In the genomic region with DNA sequence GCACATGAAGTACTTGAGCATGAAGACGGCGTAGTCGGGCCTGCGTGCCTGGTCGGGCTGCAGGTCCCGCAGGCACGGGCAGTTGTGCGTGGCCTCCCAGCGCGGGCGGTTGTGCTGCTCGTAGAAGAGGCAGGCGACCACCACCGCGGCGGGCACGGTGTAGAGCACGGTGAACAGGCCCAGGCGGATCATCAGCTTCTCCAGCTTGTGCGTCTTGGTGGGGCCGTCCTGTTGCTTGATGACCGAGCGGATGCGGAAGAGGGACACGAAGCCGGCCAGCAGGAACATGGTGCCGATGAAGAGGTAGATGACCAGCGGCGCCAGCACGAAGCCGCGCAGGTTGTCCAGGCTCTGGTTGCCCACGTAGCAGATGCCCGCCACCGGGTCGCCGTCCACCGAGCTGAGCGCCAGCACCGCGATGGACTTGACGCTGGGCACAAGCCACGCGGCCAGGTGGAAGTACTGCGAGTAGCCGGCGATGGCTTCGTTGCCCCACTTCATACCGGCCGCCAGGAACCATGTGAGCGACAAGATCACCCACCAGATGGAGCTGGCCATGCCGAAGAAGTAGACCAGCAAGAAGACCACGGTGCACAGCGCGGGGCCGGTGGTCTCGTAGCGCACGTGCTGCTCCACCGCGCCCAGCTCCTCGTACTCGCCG, we compare ENCODE assay signal across 9 cellular contexts. TPM values are rescaled to one million over a fixed set of nuclear protein-coding genes. Genes with fewer than 3 reads are reported as not detected.
DNase-seq lines count a peak whose midpoint lies in the region; ATAC-seq and TF ChIP-seq lines count a peak whose summit lies in the region.
"Had no signal": no experiment of that assay in that cellular context is flagged by ENCODE, and none has a peak within 500 bp of the region (broad histone marks: within the 10 kb centered on the region; RNA-seq: fewer than 3 reads in every experiment).

No MANE protein-coding gene starts in this region.

- TF ChIP-seq CTCF in breast epithelium (IDR thresholded peaks at IDR 0.05), result peak in 1 of 3 donors; percentile 15
- TF ChIP-seq CTCF in upper lobe of right lung (IDR thresholded peaks at IDR 0.05), result no peak

- peaks cover 21% of the 10 kb centered on the region for H3K4me1 Mint-ChIP-seq in activated naive CD4-positive, alpha-beta T cell treated with anti-CD3 and anti-CD28 coated beads for 36 hours (ENCODE audit: low read depth)
- peaks cover 17% of the 10 kb centered on the region for H3K4me1 Mint-ChIP-seq in memory B cell

- peak overlapping the region; percentile 38 for H3K4me3 Mint-ChIP-seq in activated naive CD4-positive, alpha-beta T cell treated with anti-CD3 and anti-CD28 coated beads for 36 hours
- H3K4me3 Mint-ChIP-seq in memory B cell, result peak overlapping the region; percentile 71

- H3K36me3 ChIP-seq in breast epithelium (no peaks in the 10 kb centered on the region), upper lobe of right lung (no peaks in the 10 kb centered on the region), SJCRH30 (peaks cover 13% of the 10 kb centered on the region)

- H3K9me3 Mint-ChIP-seq in activated naive CD4-positive, alpha-beta T cell treated with anti-CD3 and anti-CD28 coated beads for 36 hours, result no peaks in the 10 kb centered on the region
- no peaks in the 10 kb centered on the region for H3K9me3 Mint-ChIP-seq in memory B cell
- H3K9me3 Mint-ChIP-seq: T-helper 1 cell treated with Interleukin-12 subunit alpha and Interleukin-12 subunit beta and Interleukin-4 antibody, amounts not matched to agents 30 μg/mL and 1 μg/mL, for 36 hours had no signal

- H3K27me3 ChIP-seq in breast epithelium (no peaks in the 10 kb centered on the region), upper lobe of right lung (peaks cover 7% of the 10 kb centered on the region), SJCRH30 (no peaks in the 10 kb centered on the region)

- H3K36me3 Mint-ChIP-seq in activated naive CD4-positive, alpha-beta T cell treated with anti-CD3 and anti-CD28 coated beads for 36 hours (ENCODE audit: low read depth), result no peaks in the 10 kb centered on the region
- no peaks in the 10 kb centered on the region for H3K36me3 Mint-ChIP-seq in memory B cell

- peaks cover 55% of the 10 kb centered on the region for H3K27me3 Mint-ChIP-seq in activated naive CD4-positive, alpha-beta T cell treated with anti-CD3 and anti-CD28 coated beads for 36 hours (ENCODE audit: low read depth)
- peaks cover 2% of the 10 kb centered on the region for H3K27me3 Mint-ChIP-seq in memory B cell

- no peak for DNase-seq in activated naive CD4-positive, alpha-beta T cell treated with anti-CD3 and anti-CD28 coated beads for 36 hours
- DNase-seq in activated naive CD4-positive, alpha-beta T cell (lab: John Stamatoyannopoulos, UW), result no peak
- DNase-seq in breast epithelium (ENCODE audit: low spot score in 2 of 2), result no peak
- DNase-seq in memory B cell (ENCODE audit: low spot score in 2 of 2), result no peak
- peak; percentile 70 for DNase-seq in upper lobe of right lung
- DNase-seq in glomerular visceral epithelial cell (ENCODE audit: extremely low spot score), result no peak
- no peak for DNase-seq in SJCRH30

- intact Hi-C loops in activated naive CD4-positive, alpha-beta T cell treated with anti-CD3 and anti-CD28 coated beads for 36 hours (cut with micrococcal nuclease), result loop anchor here (5.0 to 10.0 kb wide), 3 partner anchors 297 to 1855 kb away; no protein-coding TSS in a partner anchor
- intact Hi-C loops in breast epithelium (cut with DNase I; ENCODE audit: low total_unique reads), result no loop called here
- intact Hi-C loops in upper lobe of right lung (cut with DNase I), result no loop called here

- no peak for ATAC-seq in memory B cell (ENCODE audit: low read depth)
- ATAC-seq in upper lobe of right lung, result no peak
- no peak for ATAC-seq in HG02885 (IDR thresholded peaks at IDR 0.05; ENCODE audit: poor library complexity, unreplicated experiment)

- H3K4me3 ChIP-seq in breast epithelium, result peak overlapping the region; percentile 48 to 86 (median 74)
- peak overlapping the region; percentile 56 for H3K4me3 ChIP-seq in upper lobe of right lung
- no peak overlapping the region for H3K4me3 ChIP-seq in SJCRH30

- H3K4me1 ChIP-seq in breast epithelium, result no peaks in the 10 kb centered on the region
- H3K4me1 ChIP-seq in upper lobe of right lung, result peaks cover 19% of the 10 kb centered on the region
- H3K4me1 ChIP-seq in SJCRH30, result peaks cover 2% of the 10 kb centered on the region

- H3K9me3 ChIP-seq in breast epithelium (no peaks in the 10 kb centered on the region), upper lobe of right lung (no peaks in the 10 kb centered on the region), SJCRH30 (replicated peaks) (no peaks in the 10 kb centered on the region)

- no peak overlapping the region for H3K27ac Mint-ChIP-seq in activated naive CD4-positive, alpha-beta T cell treated with anti-CD3 and anti-CD28 coated beads for 36 hours
- H3K27ac Mint-ChIP-seq in memory B cell, result no peak overlapping the region
- H3K27ac Mint-ChIP-seq: T-helper 1 cell treated with Interleukin-12 subunit alpha and Interleukin-12 subunit beta and Interleukin-4 antibody, amounts not matched to agents 30 μg/mL and 1 μg/mL, for 36 hours had no signal

- CTCF ChIA-PET in activated naive CD4-positive, alpha-beta T cell treated with anti-CD3 and anti-CD28 coated beads for 36 hours (lab: Charles Lee), result interaction anchor here (0.5 to 1.0 kb wide), 4 partner anchors 315 to 582 kb away, joined by 3 to 5 read pairs (median 4); no protein-coding TSS in a partner anchor

- H3K27ac ChIP-seq in breast epithelium, result peak overlapping the region; percentile 25 to 70
- H3K27ac ChIP-seq in upper lobe of right lung, result no peak overlapping the region
- no peak overlapping the region for H3K27ac ChIP-seq in SJCRH30

- TF ChIP-seq POLR2A in breast epithelium (IDR thresholded peaks at IDR 0.05), result no peak

RNA-seq across cellular contexts. Expression of a gene that starts 2.3 kb away (rescaled TPM):
- under 1 TPM; 0.15 to 0.19 TPM for total RNA-seq in activated naive CD4-positive, alpha-beta T cell treated with anti-CD3 and anti-CD28 coated beads for 36 hours
- 1 to 10 TPM; 2.9 to 9.5 (median 3.0) TPM for total RNA-seq in breast epithelium
- 20.4 TPM for total RNA-seq in upper lobe of right lung
- 36.1 and 39.3 TPM in 2 replicates for total RNA-seq in SJCRH30 (2014; rRNA removed; shearing (Covaris generic))

RNA-seq across cellular contexts. Expression of a gene that starts 34.6 kb away (rescaled TPM):
- not detected for total RNA-seq in activated naive CD4-positive, alpha-beta T cell treated with anti-CD3 and anti-CD28 coated beads for 36 hours
- total RNA-seq in breast epithelium, result not detected
- total RNA-seq in upper lobe of right lung, result not detected
- 1.2 and 1.9 TPM in 2 replicates for total RNA-seq in SJCRH30 (2014; rRNA removed; shearing (Covaris generic))

Comparison
In these comparisons a context has a peak if more than half of its experiments do, and no peak if none do; other contexts are left out.
1. H3K27ac ChIP-seq: peak in breast epithelium (2 of 2); none in upper lobe of right lung (single experiment) and SJCRH30 (single experiment).